In genomic region chr1:205580140-205580922, GRCh38 we compare ENCODE assay signal across 1 cellular context.
TF ChIP-seq lines count a peak whose summit lies in the region.

No MANE protein-coding gene starts in this region.

TF ChIP-seq in IMR-90, 13 proteins besides CTCF, POLR2A, EP300 and RAD21 (continued from another document):
- TF ChIP-seq CHD1 (IDR thresholded peaks at IDR 0.05; ENCODE audit: low read depth, low read length) (no peak), BHLHE40 (IDR thresholded peaks at IDR 0.05; ENCODE audit: low read depth, low read length) (no peak), CEBPB (IDR thresholded peaks at IDR 0.05; ENCODE audit: low read depth, low read length) (no peak), MXI1 (IDR thresholded peaks at IDR 0.05; ENCODE audit: borderline replicate concordance, low read depth, low read length) (no peak), RFX5 (IDR thresholded peaks at IDR 0.05; ENCODE audit: low read depth, low read length) (no peak), RCOR1 (IDR thresholded peaks at IDR 0.05; ENCODE audit: insufficient replicate concordance, low read length) (no peak), NFE2L2 (IDR thresholded peaks at IDR 0.05; ENCODE audit: low read depth, low read length) (no peak), SMC3 (IDR thresholded peaks at IDR 0.05; ENCODE audit: low read depth, low read length) (no peak), FOS (IDR thresholded peaks at IDR 0.05; ENCODE audit: low read depth, low read length) (no peak), MAFK (IDR thresholded peaks at IDR 0.05; ENCODE audit: low read depth, low read length) (no peak)
TF ChIP-seq in IMR-90: peak in this region for 0.
